In the genomic region with DNA sequence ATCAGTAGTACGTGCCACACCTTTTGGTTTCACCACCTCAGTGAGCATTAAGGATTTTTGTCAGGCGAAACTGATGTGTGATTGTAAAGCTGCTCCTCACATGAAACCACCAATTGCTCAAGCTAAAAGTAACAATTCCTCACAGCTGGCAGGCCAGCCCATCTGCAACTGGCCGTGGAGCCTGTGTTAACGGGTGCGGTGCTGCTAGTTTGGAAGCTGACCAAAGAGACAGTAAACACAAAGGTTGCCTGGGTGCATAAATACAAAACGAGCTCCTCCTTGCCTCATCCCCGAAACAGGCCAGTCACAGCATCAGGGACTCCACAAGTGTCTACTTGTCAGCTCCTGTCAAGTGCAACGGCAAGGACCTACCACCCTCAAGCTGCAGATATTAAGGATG, we compare ENCODE assay signal across 16 cellular contexts. TPM values are rescaled to one million over a fixed set of nuclear protein-coding genes. Genes with fewer than 3 reads are reported as not detected.
DNase-seq lines count a peak whose midpoint lies in the region; ATAC-seq and TF ChIP-seq lines count a peak whose summit lies in the region.
"Had no signal": no experiment of that assay in that cellular context is flagged by ENCODE, and none has a peak within 500 bp of the region (broad histone marks: within the 10 kb centered on the region; RNA-seq: fewer than 3 reads in every experiment).

No MANE protein-coding gene starts in this region.

- peaks cover 16% of the 10 kb centered on the region for H3F3A ChIP-seq in PC-9 (ENCODE audit: insufficient read depth, low read depth)

- H3K36me3 ChIP-seq in PC-9 (ENCODE audit: low read depth): no peaks in the 10 kb centered on the region
- H3K36me3 ChIP-seq: esophagus squamous epithelium, neutrophil, SJCRH30 had no signal

- H3K4me1 Mint-ChIP-seq in effector memory CD8-positive, alpha-beta T cell (ENCODE audit: low read depth in 2 of 2): peaks cover 6 to 7% of the 10 kb centered on the region in 2 donors

- no peak overlapping the region for H2AFZ ChIP-seq in PC-9

- POLR2A ChIA-PET in PC-9 (lab: Charles Lee; ENCODE audit: unreplicated experiment): interaction anchor here (0.7 kb wide), 1 partner anchor 155 kb away, joined by 3 read pairs; no protein-coding TSS in a partner anchor

- H3K27ac ChIP-seq in skin epidermis (peak overlapping the region in 12 of 21 experiments; percentile 20 to 65 (median 54)), PC-9 (no peak overlapping the region)
- H3K27ac ChIP-seq: A549, neutrophil, SJCRH30 had no signal

- no peak for TF ChIP-seq CTCF in PC-9 (conservative IDR thresholded peaks at IDR 0.05)

- intact Hi-C loops in PC-9 (cut with micrococcal nuclease; ENCODE audit: unreplicated experiment): loop anchor here (5.0 to 10.0 kb wide), 3 partner anchors 121 to 401 kb away; a partner anchor contains a TSS

- no peaks in the 10 kb centered on the region for H3K9me3 Mint-ChIP-seq in effector memory CD8-positive, alpha-beta T cell
- H3K9me3 Mint-ChIP-seq: brain; stimulated activated naive CD8-positive, alpha-beta T cell treated with anti-CD3 and anti-CD28 coated beads, Interleukin-15, Interleukin-2, amounts not matched to agents 100 ng/mL and 50 ng/mL, for 24 hours had no signal

- H3K36me3 Mint-ChIP-seq in effector memory CD8-positive, alpha-beta T cell (ENCODE audit: insufficient read depth): no peaks in the 10 kb centered on the region
- H3K36me3 Mint-ChIP-seq: brain had no signal

- no peak overlapping the region for H3K4me3 Mint-ChIP-seq in effector memory CD8-positive, alpha-beta T cell
- H3K4me3 Mint-ChIP-seq: brain; stimulated activated naive CD8-positive, alpha-beta T cell treated with anti-CD3 and anti-CD28 coated beads, Interleukin-15, Interleukin-2, amounts not matched to agents 100 ng/mL and 50 ng/mL, for 24 hours had no signal

- no peaks in the 10 kb centered on the region for H4K20me1 ChIP-seq in PC-9 (ENCODE audit: insufficient read depth)

- H3K4me2 ChIP-seq in PC-9: no peak overlapping the region
- H3K4me2 ChIP-seq: A549 had no signal

- no peaks in the 10 kb centered on the region for H3K9me3 ChIP-seq in PC-9 (ENCODE audit: insufficient read depth, low read depth)
- H3K9me3 ChIP-seq: A549, esophagus squamous epithelium, neutrophil, SJCRH30 had no signal

- no peak overlapping the region for H3K4me3 ChIP-seq in skin epidermis
- H3K4me3 ChIP-seq in PC-9: no peak overlapping the region
- H3K4me3 ChIP-seq: A549, esophagus squamous epithelium, SJCRH30 had no signal

- H3K9me2 ChIP-seq in PC-9 (ENCODE audit: insufficient read depth): no peaks in the 10 kb centered on the region

- peaks cover 6 to 23% of the 10 kb centered on the region in 2 donors for H3K27me3 Mint-ChIP-seq in effector memory CD8-positive, alpha-beta T cell

- no peaks in the 10 kb centered on the region for H3K79me2 ChIP-seq in PC-9 (ENCODE audit: low read depth)

- H3K4me1 ChIP-seq in PC-9 (replicated peaks; ENCODE audit: insufficient read depth): peaks cover 16% of the 10 kb centered on the region
- H3K4me1 ChIP-seq: A549, SJCRH30 had no signal

- no peak overlapping the region for H3K27ac Mint-ChIP-seq in effector memory CD8-positive, alpha-beta T cell
- H3K27ac Mint-ChIP-seq: brain; stimulated activated naive CD8-positive, alpha-beta T cell treated with anti-CD3 and anti-CD28 coated beads, Interleukin-15, Interleukin-2, amounts not matched to agents 100 ng/mL and 50 ng/mL, for 24 hours had no signal

- DNase-seq in NCI-H2081 (lab: John Stamatoyannopoulos, UW): peak; percentile 20 to 58
- DNase-seq in NCI-H2081 treated with DMSO at 0.1 percent for 48 hours (lab: John Stamatoyannopoulos, UW): no peak
- DNase-seq in NCI-H510A (lab: John Stamatoyannopoulos, UW): peak; percentile 31
- DNase-seq in fibroblast of gingiva (ENCODE audit: low read depth): peak; percentile 34
- no peak for DNase-seq in effector memory CD8-positive, alpha-beta T cell
- DNase-seq in PC-9: no peak
- no peak for DNase-seq in NK-92 treated with Interleukin-12 subunit alpha and Interleukin-12 subunit beta, amount 100 ng/mL, for 24 hours (lab: John Stamatoyannopoulos, UW)
- DNase-seq: esophagus squamous epithelium, NCI-H146 had no signal

- ATAC-seq in effector memory CD8-positive, alpha-beta T cell (replicated peaks): no peak
- ATAC-seq: A549; activated CD4-positive, CD25-positive, alpha-beta regulatory T cell treated with anti-CD3 and anti-CD28 coated beads, Interleukin-2, amount 50 U/mL, for 24 hours had no signal

- H3K27me3 ChIP-seq in PC-9 (ENCODE audit: insufficient read depth, low read depth): no peaks in the 10 kb centered on the region
- H3K27me3 ChIP-seq: esophagus squamous epithelium, neutrophil had no signal

- CTCF ChIA-PET in PC-9 (lab: Charles Lee): interaction anchor here (0.9 kb wide), 1 partner anchor 124 kb away, joined by 4 read pairs; no protein-coding TSS in a partner anchor

- no TSS peak for BruUV-seq in PC-9 (replicated peaks; lab: Mats Ljungman, UMichigan)

RNA-seq across cellular contexts. Expression of a gene that starts 32.0 kb away (rescaled TPM):
- 9.7 and 13.0 TPM in 2 replicates for total RNA-seq in PC-9 (2021)

RNA-seq across cellular contexts. Expression of a gene that starts 38.2 kb away (rescaled TPM):
- 34.4 and 40.5 TPM in 2 replicates for total RNA-seq in PC-9 (2021)

Comparison
In these comparisons a context has a peak if more than half of its experiments do, and no peak if none do; other contexts are left out.
1. DNase-seq: peak in NCI-H2081 (2 of 2), NCI-H510A (single experiment) and fibroblast of gingiva (single experiment); none in NCI-H2081 treated with DMSO at 0.1 percent for 48 hours (single experiment), effector memory CD8-positive, alpha-beta T cell (0 of 3), PC-9 (0 of 2) and NK-92 treated with Interleukin-12 subunit alpha and Interleukin-12 subunit beta, amount 100 ng/mL, for 24 hours (single experiment).